24 cellular contexts compared by ENCODE assay signal in genomic region chr4:138751290-138751689, GRCh38.
"Had no signal": no experiment of that assay in that cellular context is flagged by ENCODE, and none has a peak within 500 bp of the region (broad histone marks: within the 10 kb centered on the region; RNA-seq: fewer than 3 reads in every experiment).

No MANE protein-coding gene starts in this region.

- H3K9me3 ChIP-seq: adrenal gland, body of pancreas, upper lobe of right lung had no signal

- ATAC-seq: activated CD4-positive, alpha-beta T cell treated with anti-CD3 and anti-CD28 coated beads for 36 hours; activated CD8-positive, alpha-beta memory T cell treated with anti-CD3 and anti-CD28 coated beads, Interleukin-2, amount 10 ng/mL, durations not matched to agents 7 days and 5 days; body of pancreas; left lung; stimulated activated effector memory CD8-positive, alpha-beta T cell treated with anti-CD3 and anti-CD28 coated beads, Interleukin-12 subunit alpha, Interleukin-12 subunit beta, amount 100 ng/mL, for 72 hours; T-cell; upper lobe of right lung had no signal

- DNase-seq: activated CD4-positive, alpha-beta memory T cell treated with anti-CD3 and anti-CD28 coated beads for 36 hours; activated CD4-positive, alpha-beta T cell treated with anti-CD3 and anti-CD28 coated beads for 36 hours; activated CD8-positive, alpha-beta memory T cell treated with anti-CD3 and anti-CD28 coated beads, Interleukin-2, amount 10 ng/mL, durations not matched to agents 7 days and 5 days; activated effector memory CD4-positive, alpha-beta T cell treated with Interleukin-2 at 50 U/mL for 16 hours; activated naive CD4-positive, alpha-beta T cell treated with anti-CD3 and anti-CD28 coated beads, Interleukin-2, amount 50 U/mL, for 16 hours; activated T-cell treated with anti-CD3 and anti-CD28 coated beads, Interleukin-2, amount 50 U/mL, for 1 hour; adrenal gland; body of pancreas; central memory CD4-positive, alpha-beta T cell; cortex of kidney; effector CD8-positive, alpha-beta T cell; hippocampal formation; kidney; left lung; mammary epithelial cell; naive B cell; retina; T-cell; T-helper 9 cell; upper lobe of right lung had no signal

- H3K4me1 ChIP-seq: adrenal gland, body of pancreas, left lung, parathyroid adenoma, upper lobe of right lung had no signal

- H3K36me3 ChIP-seq: adrenal gland, left lung, neural progenitor cell, thoracic aorta, upper lobe of right lung had no signal

- H3K27ac ChIP-seq: adrenal gland, body of pancreas, left lung, neural progenitor cell, parathyroid adenoma, thoracic aorta, upper lobe of right lung had no signal

- H3K27me3 ChIP-seq: adrenal gland, body of pancreas, left lung, neural progenitor cell, upper lobe of right lung had no signal

- H3K4me3 ChIP-seq: adrenal gland, body of pancreas, left lung, neural progenitor cell, thoracic aorta, upper lobe of right lung had no signal

- H3K9ac ChIP-seq: neural progenitor cell, parathyroid adenoma had no signal

- H3K4me2 ChIP-seq: neural progenitor cell had no signal

- H2AFZ ChIP-seq: neural progenitor cell, parathyroid adenoma had no signal

- H3K79me2 ChIP-seq: parathyroid adenoma had no signal
